In the genomic region with DNA sequence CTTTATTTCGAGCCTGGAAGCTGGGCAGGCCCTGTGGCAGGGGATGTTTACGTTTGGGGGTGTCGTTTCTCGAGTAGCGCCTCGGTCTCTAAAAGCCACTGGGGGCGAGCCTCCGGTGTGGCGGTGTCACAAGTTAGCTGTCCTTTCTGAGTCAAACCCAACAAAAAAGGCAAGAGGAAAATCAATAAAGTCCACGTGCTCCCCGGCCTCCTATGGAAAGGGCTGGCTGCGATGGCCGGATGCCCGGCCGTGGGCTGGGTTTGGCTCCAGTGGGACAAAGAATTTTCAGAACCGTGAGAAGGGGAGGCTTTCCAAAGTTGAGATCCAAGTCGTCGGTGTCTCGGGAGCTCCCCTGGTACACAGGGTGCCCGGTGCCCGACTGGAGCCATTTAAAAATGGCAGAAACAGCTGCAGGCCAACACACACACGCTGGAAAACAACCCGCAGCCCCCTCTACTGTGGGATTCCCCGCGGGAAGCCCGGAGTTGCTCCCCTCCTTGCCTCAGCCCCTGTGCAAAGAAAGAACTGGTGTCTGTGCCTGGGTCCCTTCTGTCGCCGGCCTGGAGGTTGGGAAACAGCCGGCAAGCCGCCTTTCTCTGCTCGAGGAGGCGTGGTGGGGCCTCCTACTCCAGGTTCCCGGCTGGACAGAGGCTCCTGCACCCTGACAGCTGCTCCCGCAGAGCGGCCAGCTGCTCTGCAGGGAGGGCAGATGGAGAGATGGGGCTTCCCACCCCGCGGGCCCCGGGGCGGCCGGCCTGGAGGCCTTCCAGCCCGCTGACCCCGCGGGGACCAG, we compare ENCODE assay signal across 8 cellular contexts. TPM values are rescaled to one million over a fixed set of nuclear protein-coding genes. Genes with fewer than 3 reads are reported as not detected.
DNase-seq lines count a peak whose midpoint lies in the region; ATAC-seq lines count a peak whose summit lies in the region.

No MANE protein-coding gene starts in this region.

- peak; percentile 55 for ATAC-seq in stimulated activated memory B cell treated with anti-CD40 and anti-IgM and Interleukin-4, amounts not matched to agents 10 μg/mL and 1 μg/mL and 100 μg/mL, for 72 hours

- H3K27me3 Mint-ChIP-seq in stimulated activated memory B cell treated with anti-CD40 and anti-IgM and Interleukin-4, amounts not matched to agents 10 μg/mL and 1 μg/mL and 100 μg/mL, for 72 hours = peaks cover 14% of the 10 kb centered on the region

- DNase-seq in DMS53 (lab: John Stamatoyannopoulos, UW) (peak; percentile 87), HT1080 (ENCODE audit: low read depth) (peak; percentile 49), SHP77 treated with DMSO at 0.1 percent for 48 hours (lab: John Stamatoyannopoulos, UW) (peak; percentile 35), ecto neural progenitor cell (ENCODE audit: low spot score) (peak; percentile 74), left kidney (ENCODE audit: low read depth, low spot score) (peak; percentile 76), NCI-H1048 (lab: John Stamatoyannopoulos, UW) (no peak), SW 1271 (lab: John Stamatoyannopoulos, UW) (no peak)

- peaks cover 26% of the 10 kb centered on the region for H3K36me3 Mint-ChIP-seq in stimulated activated memory B cell treated with anti-CD40 and anti-IgM and Interleukin-4, amounts not matched to agents 10 μg/mL and 1 μg/mL and 100 μg/mL, for 72 hours

- H3K4me3 Mint-ChIP-seq in stimulated activated memory B cell treated with anti-CD40 and anti-IgM and Interleukin-4, amounts not matched to agents 10 μg/mL and 1 μg/mL and 100 μg/mL, for 72 hours = peak overlapping the region; percentile 86

- H3K9me3 Mint-ChIP-seq in stimulated activated memory B cell treated with anti-CD40 and anti-IgM and Interleukin-4, amounts not matched to agents 10 μg/mL and 1 μg/mL and 100 μg/mL, for 72 hours = peaks cover 6% of the 10 kb centered on the region

- H3K4me1 Mint-ChIP-seq in stimulated activated memory B cell treated with anti-CD40 and anti-IgM and Interleukin-4, amounts not matched to agents 10 μg/mL and 1 μg/mL and 100 μg/mL, for 72 hours = peaks cover 43% of the 10 kb centered on the region

- H3K27ac Mint-ChIP-seq in stimulated activated memory B cell treated with anti-CD40 and anti-IgM and Interleukin-4, amounts not matched to agents 10 μg/mL and 1 μg/mL and 100 μg/mL, for 72 hours = peak overlapping the region; percentile 94

RNA-seq across cellular contexts. Expression of gene BCL7A, which starts 1.9 kb away (rescaled TPM):
- 7.2 and 10.3 TPM in 2 replicates for total RNA-seq in HT1080 (2014; rRNA removed; shearing (Covaris generic))
- 12.7 and 14.6 TPM in 2 replicates for polyA plus RNA-seq in HT1080 (2015; cell fraction: cytosol; rRNA removed)
- 9.9 and 12.1 TPM in 2 replicates for polyA plus RNA-seq in HT1080 (2015; cell fraction: nucleus; rRNA removed)

RNA-seq across cellular contexts. Expression of gene MLXIP, which starts 55.0 kb away (rescaled TPM):
- total RNA-seq in HT1080 (2014; rRNA removed; shearing (Covaris generic)) = 7.8 and 10.9 TPM in 2 replicates
- 14.3 and 18.6 TPM in 2 replicates for polyA plus RNA-seq in HT1080 (2015; cell fraction: cytosol; rRNA removed)
- 30.5 and 36.4 TPM in 2 replicates for polyA plus RNA-seq in HT1080 (2015; cell fraction: nucleus; rRNA removed)

Comparison
In these comparisons a context has a peak if more than half of its experiments do, and no peak if none do; other contexts are left out.
1. DNase-seq: peak in DMS53 (single experiment), HT1080 (single experiment), SHP77 treated with DMSO at 0.1 percent for 48 hours (single experiment), ecto neural progenitor cell (single experiment) and left kidney (single experiment); none in NCI-H1048 (single experiment) and SW 1271 (0 of 2).